In genomic region chr18:76895498-76895897, GRCh38 we compare ENCODE assay signal across 21 cellular contexts.
DNase-seq lines count a peak whose midpoint lies in the region; ATAC-seq, FAIRE-seq and TF ChIP-seq lines count a peak whose summit lies in the region.
"Had no signal": no experiment of that assay in that cellular context is flagged by ENCODE, and none has a peak within 500 bp of the region (broad histone marks: within the 10 kb centered on the region; RNA-seq: fewer than 3 reads in every experiment).

No MANE protein-coding gene starts in this region.

- no peak overlapping the region for H2BK120ac ChIP-seq in mesendoderm (ENCODE audit: low read depth, low read length)

- H3K9me3 ChIP-seq in HepG2 (ENCODE audit: low read length) = no peaks in the 10 kb centered on the region
- no peaks in the 10 kb centered on the region for H3K9me3 ChIP-seq in right lobe of liver
- H3K9me3 ChIP-seq in upper lobe of right lung = no peaks in the 10 kb centered on the region
- H3K9me3 ChIP-seq: BE2C had no signal

- no peak overlapping the region for H3K9ac ChIP-seq in HepG2 (ENCODE audit: insufficient read depth, low read depth, low read length)
- no peak overlapping the region for H3K9ac ChIP-seq in mesendoderm (ENCODE audit: low read length)

- TF ChIP-seq POLR2A in HepG2 (IDR thresholded peaks at IDR 0.05; ENCODE audit: insufficient read depth in 1 of 2, low read depth in 2 of 2, low read length in 2 of 2) (no peak), right lobe of liver (IDR thresholded peaks at IDR 0.05) (no peak)

- no peak for TF ChIP-seq EP300 in HepG2 (IDR thresholded peaks at IDR 0.05; ENCODE audit: low read depth in 2 of 2, low read length in 2 of 2)
- TF ChIP-seq EP300 in HepG2 (CRISPR knock-in tag; IDR thresholded peaks at IDR 0.05; ENCODE audit: borderline replicate concordance) = no peak

- ATAC-seq in HepG2 = no peak
- ATAC-seq in right lobe of liver = no peak
- peak; percentile 30 for ATAC-seq in upper lobe of right lung
- ATAC-seq in omental fat pad (ENCODE audit: low FRiP score) = no peak
- ATAC-seq: HCT116 had no signal

- no TSS peak for BruUV-seq in HepG2 (replicated peaks; lab: Mats Ljungman, UMichigan)

- 94% methylated on average over 3 of the region's 3 CpGs for WGBS in HepG2 (ENCODE audit: low lambda C conversion rate)
- WGBS in right lobe of liver (ENCODE audit: insufficient coverage, low coverage, low lambda C conversion rate, missing lambda C conversion rate) = no CpG with 5 or more reads among the region's 3 CpGs
- no CpG with 5 or more reads among the region's 3 CpGs for WGBS in mesendoderm (ENCODE audit: extremely low coverage, insufficient coverage, low lambda C conversion rate)

- no peak overlapping the region for H3K23ac ChIP-seq in mesendoderm (ENCODE audit: low read length)

- TF ChIP-seq CTCF in HepG2 (CRISPR knock-in tag; IDR thresholded peaks at IDR 0.05) (no peak), right lobe of liver (IDR thresholded peaks at IDR 0.05) (no peak), upper lobe of right lung (IDR thresholded peaks at IDR 0.05) (no peak), omental fat pad (IDR thresholded peaks at IDR 0.05) (no peak)

- H4K20me1 ChIP-seq in HepG2 (ENCODE audit: insufficient read depth, low read length) = no peaks in the 10 kb centered on the region

- CTCF ChIA-PET in HepG2 (lab: Yijun Ruan, JAX; ENCODE audit: low intra/inter-chr PET ratio, low total read pairs) = no interaction called here

- H3K36me3 ChIP-seq in HepG2 (replicated peaks in 1 of 2; ENCODE audit: control insufficient read depth in 1 of 2, insufficient read depth in 2 of 2, low read length in 2 of 2) = peaks cover 25 to 36% of the 10 kb centered on the region in 2 experiments
- peaks cover 5 to 37% (median 15%) of the 10 kb centered on the region in 4 donors for H3K36me3 ChIP-seq in right lobe of liver
- H3K36me3 ChIP-seq in mesendoderm (ENCODE audit: control insufficient read depth, insufficient read depth, low read length) = peaks cover 27% of the 10 kb centered on the region
- H3K36me3 ChIP-seq in upper lobe of right lung = peaks cover 55% of the 10 kb centered on the region

- no peak overlapping the region for H4K8ac ChIP-seq in mesendoderm (ENCODE audit: low read depth, low read length)

- no peak overlapping the region for H3K4ac ChIP-seq in mesendoderm (ENCODE audit: low read depth, low read length)

- H3K27ac ChIP-seq in HepG2 (ENCODE audit: extremely low read length, insufficient read depth, low read length) = no peak overlapping the region
- no peak overlapping the region for H3K27ac ChIP-seq in right lobe of liver
- peak overlapping the region; percentile 22 for H3K27ac ChIP-seq in angular gyrus (ENCODE audit: low read depth, low read length)
- no peak overlapping the region for H3K27ac ChIP-seq in mesendoderm (ENCODE audit: low read depth, low read length)
- H3K27ac ChIP-seq in upper lobe of right lung = no peak overlapping the region

- POLR2A ChIA-PET in HepG2 (lab: Yijun Ruan, JAX) = no interaction called here

- no peak for FAIRE-seq in HepG2 (lab: Jason Lieb, UNC)
- FAIRE-seq: A204.1 had no signal

- H4K5ac ChIP-seq in mesendoderm (ENCODE audit: low read length) = no peak overlapping the region

- H2BK15ac ChIP-seq in mesendoderm (replicated peaks; ENCODE audit: low read depth) = no peak overlapping the region

- TF ChIP-seq RAD21 in HepG2 (CRISPR knock-in tag; IDR thresholded peaks at IDR 0.05) = no peak

- no peaks in the 10 kb centered on the region for H3K79me2 ChIP-seq in HepG2 (ENCODE audit: insufficient read depth, low read length)
- no peaks in the 10 kb centered on the region for H3K79me2 ChIP-seq in mesendoderm (ENCODE audit: control insufficient read depth, insufficient read depth, low read length)

- H3K18ac ChIP-seq in mesendoderm (ENCODE audit: low read length) = no peak overlapping the region

- H3K4me1 ChIP-seq in HepG2 (ENCODE audit: insufficient read depth, low read length) (no peaks in the 10 kb centered on the region), right lobe of liver (no peaks in the 10 kb centered on the region), mesendoderm (ENCODE audit: control insufficient read depth, low read depth, low read length) (no peaks in the 10 kb centered on the region), upper lobe of right lung (no peaks in the 10 kb centered on the region)
- H3K4me1 ChIP-seq: BE2C had no signal

- intact Hi-C loops in HepG2 (cut with micrococcal nuclease; ENCODE audit: unreplicated experiment) (no loop called here), right lobe of liver (cut with DNase I) (no loop called here), upper lobe of right lung (cut with DNase I) (no loop called here)

- no peak overlapping the region for H2BK5ac ChIP-seq in mesendoderm (ENCODE audit: low read length)

- H3K4me2 ChIP-seq in HepG2 (ENCODE audit: low read depth, low read length) (no peak overlapping the region), mesendoderm (ENCODE audit: low read length) (no peak overlapping the region)

- no peak overlapping the region for H3K4me3 ChIP-seq in HepG2 (replicated peaks in 1 of 3; ENCODE audit: insufficient read depth in 1 of 3, low read depth in 2 of 3, low read length in 3 of 3)
- no peak overlapping the region for H3K4me3 ChIP-seq in right lobe of liver
- H3K4me3 ChIP-seq in mesendoderm (ENCODE audit: low read length) = peak overlapping the region; percentile 15
- H3K4me3 ChIP-seq in upper lobe of right lung = no peak overlapping the region

- no peak overlapping the region for H3K56ac ChIP-seq in mesendoderm (ENCODE audit: low read length)

- in situ Hi-C loops in HepG2 (cut with HindIII; ENCODE audit: extremely low pct_ligation_motif_present, low pct_unique_long_range_greater_than_20kb) = no loop called here

- DNase-seq in HepG2 (ENCODE audit: low spot score) (no peak), right lobe of liver (no peak), mesendoderm (no peak), upper lobe of right lung (no peak), HPDE6-E6E7 (ENCODE audit: extremely low spot score) (no peak), omental fat pad (ENCODE audit: low spot score) (no peak), SW480 (ENCODE audit: low spot score) (no peak)
- DNase-seq: ACHN; BE2C; C1 segment of cervical spinal cord; CD4-positive, CD25-positive, alpha-beta regulatory T cell; CD8-positive, alpha-beta memory T cell; COR-L47; DMS79; GDM1; GOT3; H7; HFFc6 had no signal

- H2AK5ac ChIP-seq in mesendoderm (ENCODE audit: low read length) = no peak overlapping the region

- H3K27me3 ChIP-seq in HepG2 (ENCODE audit: control insufficient read depth in 1 of 2, insufficient read depth in 2 of 2, low read length in 2 of 2) (no peaks in the 10 kb centered on the region), right lobe of liver (no peaks in the 10 kb centered on the region), mesendoderm (ENCODE audit: insufficient read depth, low read length, poor library complexity) (no peaks in the 10 kb centered on the region), upper lobe of right lung (no peaks in the 10 kb centered on the region)
- H3K27me3 ChIP-seq: BE2C had no signal

- no peak overlapping the region for H2AFZ ChIP-seq in HepG2 (ENCODE audit: low read length)

- no peaks in the 10 kb centered on the region for H3K79me1 ChIP-seq in mesendoderm (ENCODE audit: low read length)

TF ChIP-seq in HepG2, 621 proteins besides CTCF, POLR2A, EP300 and RAD21:
- 0 out of 2 replicates have a peak, but pooled peaks have one; percentile 93 for TF ChIP-seq ZSCAN21 (CRISPR knock-in tag; IDR thresholded peaks at IDR 0.05; ENCODE audit: borderline replicate concordance)
- TF ChIP-seq, protein P1, sequence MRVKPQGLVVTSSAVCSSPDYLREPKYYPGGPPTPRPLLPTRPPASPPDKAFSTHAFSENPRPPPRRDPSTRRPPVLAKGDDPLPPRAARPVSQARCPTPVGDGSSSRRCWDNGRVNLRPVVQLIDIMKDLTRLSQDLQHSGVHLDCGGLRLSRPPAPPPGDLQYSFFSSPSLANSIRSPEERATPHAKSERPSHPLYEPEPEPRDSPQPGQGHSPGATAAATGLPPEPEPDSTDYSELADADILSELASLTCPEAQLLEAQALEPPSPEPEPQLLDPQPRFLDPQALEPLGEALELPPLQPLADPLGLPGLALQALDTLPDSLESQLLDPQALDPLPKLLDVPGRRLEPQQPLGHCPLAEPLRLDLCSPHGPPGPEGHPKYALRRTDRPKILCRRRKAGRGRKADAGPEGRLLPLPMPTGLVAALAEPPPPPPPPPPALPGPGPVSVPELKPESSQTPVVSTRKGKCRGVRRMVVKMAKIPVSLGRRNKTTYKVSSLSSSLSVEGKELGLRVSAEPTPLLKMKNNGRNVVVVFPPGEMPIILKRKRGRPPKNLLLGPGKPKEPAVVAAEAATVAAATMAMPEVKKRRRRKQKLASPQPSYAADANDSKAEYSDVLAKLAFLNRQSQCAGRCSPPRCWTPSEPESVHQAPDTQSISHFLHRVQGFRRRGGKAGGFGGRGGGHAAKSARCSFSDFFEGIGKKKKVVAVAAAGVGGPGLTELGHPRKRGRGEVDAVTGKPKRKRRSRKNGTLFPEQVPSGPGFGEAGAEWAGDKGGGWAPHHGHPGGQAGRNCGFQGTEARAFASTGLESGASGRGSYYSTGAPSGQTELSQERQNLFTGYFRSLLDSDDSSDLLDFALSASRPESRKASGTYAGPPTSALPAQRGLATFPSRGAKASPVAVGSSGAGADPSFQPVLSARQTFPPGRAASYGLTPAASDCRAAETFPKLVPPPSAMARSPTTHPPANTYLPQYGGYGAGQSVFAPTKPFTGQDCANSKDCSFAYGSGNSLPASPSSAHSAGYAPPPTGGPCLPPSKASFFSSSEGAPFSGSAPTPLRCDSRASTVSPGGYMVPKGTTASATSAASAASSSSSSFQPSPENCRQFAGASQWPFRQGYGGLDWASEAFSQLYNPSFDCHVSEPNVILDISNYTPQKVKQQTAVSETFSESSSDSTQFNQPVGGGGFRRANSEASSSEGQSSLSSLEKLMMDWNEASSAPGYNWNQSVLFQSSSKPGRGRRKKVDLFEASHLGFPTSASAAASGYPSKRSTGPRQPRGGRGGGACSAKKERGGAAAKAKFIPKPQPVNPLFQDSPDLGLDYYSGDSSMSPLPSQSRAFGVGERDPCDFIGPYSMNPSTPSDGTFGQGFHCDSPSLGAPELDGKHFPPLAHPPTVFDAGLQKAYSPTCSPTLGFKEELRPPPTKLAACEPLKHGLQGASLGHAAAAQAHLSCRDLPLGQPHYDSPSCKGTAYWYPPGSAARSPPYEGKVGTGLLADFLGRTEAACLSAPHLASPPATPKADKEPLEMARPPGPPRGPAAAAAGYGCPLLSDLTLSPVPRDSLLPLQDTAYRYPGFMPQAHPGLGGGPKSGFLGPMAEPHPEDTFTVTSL (CRISPR knock-in tag; IDR thresholded peaks at IDR 0.05; ENCODE audit: borderline replicate concordance) = no peak
